8 cellular contexts compared by ENCODE assay signal in genomic region chr10:25758041-25758457, GRCh38.
A peak's percentile ranks its signal among the peaks of the same experiment; 100 is the strongest.
DNase-seq lines count a peak whose midpoint lies in the region; ATAC-seq lines count a peak whose summit lies in the region.

No MANE protein-coding gene starts in this region.

- H3K4me3 Mint-ChIP-seq in activated CD4-positive, alpha-beta T cell treated with anti-CD3 and anti-CD28 coated beads, Interleukin-2, amount 10 ng/mL, durations not matched to agents 7 days and 5 days: no peak overlapping the region

- no peaks in the 10 kb centered on the region for H3K36me3 Mint-ChIP-seq in activated CD4-positive, alpha-beta T cell treated with anti-CD3 and anti-CD28 coated beads, Interleukin-2, amount 10 ng/mL, durations not matched to agents 7 days and 5 days (ENCODE audit: low read depth)

- no peak overlapping the region for H3K27ac Mint-ChIP-seq in activated CD4-positive, alpha-beta T cell treated with anti-CD3 and anti-CD28 coated beads, Interleukin-2, amount 10 ng/mL, durations not matched to agents 7 days and 5 days

- DNase-seq in activated CD4-positive, alpha-beta T cell treated with anti-CD3 and anti-CD28 coated beads, Interleukin-2, amount 10 ng/mL, durations not matched to agents 7 days and 5 days: peak; percentile 15
- DNase-seq in activated CD4-positive, alpha-beta T cell treated with anti-CD3 and anti-CD28 coated beads, Interleukin-2, amount 50 U/mL, for 1 hour: no peak
- DNase-seq in NCI-H1092 (lab: John Stamatoyannopoulos, UW) (peak; percentile 22), SKM-1 treated with dmso at 0.1 percent for 144 hours (lab: John Stamatoyannopoulos, UW; ENCODE audit: unreplicated experiment) (peak; percentile 45), left kidney (ENCODE audit: low read depth, low spot score) (peak; percentile 76), NK-92 (lab: John Stamatoyannopoulos, UW; ENCODE audit: unreplicated experiment) (no peak)

- CTCF ChIA-PET in activated CD4-positive, alpha-beta T cell treated with anti-CD3 and anti-CD28 coated beads, Interleukin-2, amount 10 ng/mL, durations not matched to agents 7 days and 5 days (lab: Charles Lee): no interaction called here

- no peaks in the 10 kb centered on the region for H3K4me1 Mint-ChIP-seq in activated CD4-positive, alpha-beta T cell treated with anti-CD3 and anti-CD28 coated beads, Interleukin-2, amount 10 ng/mL, durations not matched to agents 7 days and 5 days

- no peaks in the 10 kb centered on the region for H3K9me3 Mint-ChIP-seq in activated CD4-positive, alpha-beta T cell treated with anti-CD3 and anti-CD28 coated beads, Interleukin-2, amount 10 ng/mL, durations not matched to agents 7 days and 5 days

- POLR2A ChIA-PET in activated CD4-positive, alpha-beta T cell treated with anti-CD3 and anti-CD28 coated beads, Interleukin-2, amount 10 ng/mL, durations not matched to agents 7 days and 5 days (lab: Charles Lee): no interaction called here

- no peaks in the 10 kb centered on the region for H3K27me3 Mint-ChIP-seq in activated CD4-positive, alpha-beta T cell treated with anti-CD3 and anti-CD28 coated beads, Interleukin-2, amount 10 ng/mL, durations not matched to agents 7 days and 5 days

- no peak for ATAC-seq in GM21526 (IDR thresholded peaks at IDR 0.05; ENCODE audit: low FRiP score, unreplicated experiment)
- no peak for ATAC-seq in activated CD4-positive, CD25-positive, alpha-beta regulatory T cell treated with anti-CD3 and anti-CD28 coated beads, Interleukin-2, amount 50 U/mL, for 24 hours

Comparison
In these comparisons a context has a peak if more than half of its experiments do, and no peak if none do; other contexts are left out.
1. DNase-seq: peak in activated CD4-positive, alpha-beta T cell treated with anti-CD3 and anti-CD28 coated beads, Interleukin-2, amount 10 ng/mL, durations not matched to agents 7 days and 5 days (single experiment), NCI-H1092 (single experiment), SKM-1 treated with dmso at 0.1 percent for 144 hours (single experiment) and left kidney (single experiment); none in activated CD4-positive, alpha-beta T cell treated with anti-CD3 and anti-CD28 coated beads, Interleukin-2, amount 50 U/mL, for 1 hour (single experiment) and NK-92 (single experiment).